Comparison of ENCODE assay signal across 8 cellular contexts in the genomic region with DNA sequence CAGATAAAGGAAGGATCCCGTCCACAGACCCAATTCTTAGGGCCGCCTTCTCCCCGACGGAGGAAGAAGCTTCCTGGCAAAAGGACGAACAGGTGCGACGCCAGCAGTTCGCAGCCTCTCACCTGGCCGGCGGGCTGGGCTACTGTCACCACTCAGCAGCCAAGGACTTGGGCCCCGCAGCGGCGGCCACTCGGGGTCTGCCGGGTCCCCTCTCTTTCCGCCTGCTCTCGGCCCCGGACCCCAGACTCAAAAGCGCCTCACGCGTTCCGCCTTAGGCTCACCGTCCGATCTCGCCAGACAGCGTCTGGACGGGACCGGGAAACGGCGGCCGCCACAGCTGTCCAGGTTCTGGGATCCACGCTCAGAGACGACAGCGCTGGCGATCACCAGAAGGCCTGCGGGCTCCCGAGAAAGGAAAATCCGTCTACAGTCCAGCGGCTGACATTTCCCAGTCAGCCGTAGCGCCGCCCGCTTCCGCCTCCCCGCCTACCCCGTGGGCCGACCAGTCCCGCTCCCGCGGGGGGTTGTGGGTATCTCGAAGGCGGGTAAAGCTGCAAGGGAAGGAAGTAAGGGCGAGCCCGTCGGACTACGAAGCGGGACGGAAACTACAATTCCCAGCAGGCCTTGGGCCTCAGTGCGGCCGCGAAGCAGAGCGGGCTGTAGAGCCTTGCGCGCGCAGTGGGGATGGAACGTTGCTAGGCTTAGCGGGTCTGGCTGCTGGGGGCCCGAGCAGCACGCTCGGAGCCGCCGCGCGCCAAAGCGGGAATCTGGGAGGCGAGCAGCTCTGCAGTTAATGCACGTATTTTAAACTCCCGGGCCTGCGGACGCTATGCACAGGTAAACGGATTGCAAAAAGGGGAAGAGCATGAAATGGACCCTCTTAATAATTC. TPM values are rescaled to one million over a fixed set of nuclear protein-coding genes. Genes with fewer than 3 reads are reported as not detected.
DNase-seq lines count a peak whose midpoint lies in the region; ATAC-seq, FAIRE-seq and TF ChIP-seq lines count a peak whose summit lies in the region.

A gene (minus strand): TSS at position 454 of the 890 bp plus-strand sequence. CDS start 8,538 bp downstream, outside the sequence.
A gene (plus strand): TSS at position 678 of the 890 bp plus-strand sequence. CDS start 152 bp downstream, at position 830.

- no peaks in the 10 kb centered on the region for H3K9me3 ChIP-seq in right atrium auricular region
- no peaks in the 10 kb centered on the region for H3K9me3 ChIP-seq in psoas muscle

- H3K27me3 ChIP-seq in right atrium auricular region, result no peaks in the 10 kb centered on the region
- no peaks in the 10 kb centered on the region for H3K27me3 ChIP-seq in psoas muscle (ENCODE audit: insufficient read depth in 3 of 3, low read length in 2 of 3)

- ATAC-seq in GM18498 (IDR thresholded peaks at IDR 0.05; ENCODE audit: unreplicated experiment) (peak; percentile 98), HG02938 (IDR thresholded peaks at IDR 0.05; ENCODE audit: unreplicated experiment) (peak; percentile 98), psoas muscle (peak; percentile 99)

- H3K27ac ChIP-seq in right atrium auricular region (peak within 1 kb of the TSS; percentile 89 to 90), psoas muscle (peak within 1 kb of the TSS; percentile 89)

- intact Hi-C loops in psoas muscle (cut with DNase I), result no loop called here

- 0% methylated on average over 75 to 81 of the region's 81 CpGs for WGBS in psoas muscle, 3 donors

- DNase-seq in NCI-H187 (lab: John Stamatoyannopoulos, UW), result peak; percentile 92 to 98
- DNase-seq in T-helper 2 cell, result peak; percentile 91 to 99 (median 97)
- DNase-seq in anterior cingulate cortex (lab: John Stamatoyannopoulos, UW), result peak; percentile 73 to 99 (median 98)
- peak; percentile 95 for DNase-seq in right atrium auricular region (ENCODE audit: low spot score)
- peak; percentile 97 to 98 for DNase-seq in psoas muscle
- peak; percentile 99 for DNase-seq in urothelium cell line (ENCODE audit: low spot score)

- no peaks in the 10 kb centered on the region for H3K36me3 ChIP-seq in right atrium auricular region
- peaks cover 3 to 7% of the 10 kb centered on the region in 2 donors for H3K36me3 ChIP-seq in psoas muscle (ENCODE audit: insufficient read depth in 1 of 2, low read depth in 1 of 2)

- peak; percentile 97 for FAIRE-seq in urothelium cell line (lab: Jason Lieb, UNC)

- TF ChIP-seq CTCF in right atrium auricular region (IDR thresholded peaks at IDR 0.05), result no peak
- TF ChIP-seq CTCF in psoas muscle (IDR thresholded peaks at IDR 0.05), result no peak

- peaks cover 0 to 33% of the 10 kb centered on the region in 2 donors for H3K4me1 ChIP-seq in right atrium auricular region
- peaks cover 39% of the 10 kb centered on the region for H3K4me1 ChIP-seq in psoas muscle

- H3K4me3 ChIP-seq in right atrium auricular region, result peak within 1 kb of the TSS; percentile 98 to 99
- H3K4me3 ChIP-seq in psoas muscle, result peak within 1 kb of the TSS; percentile 85

RNA-seq across cellular contexts. Expression of the first gene that starts in this region (rescaled TPM):
- total RNA-seq in right atrium auricular region (10 to 100 TPM; 10.5 to 19.9 TPM), psoas muscle (10 to 100 TPM; 13.7 to 22.8 (median 18.9) TPM)
- 10 to 100 TPM in 1 of 3 donors, 1 to 10 TPM in 2; 3.0 to 17.4 (median 3.6) TPM for polyA plus RNA-seq in psoas muscle

RNA-seq across cellular contexts. Expression of the second gene that starts in this region (rescaled TPM):
- total RNA-seq in right atrium auricular region (1 to 10 TPM; 3.7 to 5.0 TPM), psoas muscle (1 to 10 TPM; 3.0 to 5.3 (median 4.2) TPM)
- polyA plus RNA-seq in psoas muscle, result 1 to 10 TPM; 1.3 to 6.6 (median 2.4) TPM

Comparison
In these comparisons a context has a peak if more than half of its experiments do, and no peak if none do; other contexts are left out.
1. Peak in every context shown above with its lines: DNase-seq, ATAC-seq, H3K4me3 ChIP-seq and H3K27ac ChIP-seq.